ENCODE assay signal across 18 cellular contexts in genomic region chr9:89247431-89248370, GRCh38.
DNase-seq lines count a peak whose midpoint lies in the region; ATAC-seq, FAIRE-seq and TF ChIP-seq lines count a peak whose summit lies in the region.
"Had no signal": no experiment of that assay in that cellular context is flagged by ENCODE, and none has a peak within 500 bp of the region (broad histone marks: within the 10 kb centered on the region; RNA-seq: fewer than 3 reads in every experiment).

No MANE protein-coding gene starts in this region.

- no peak overlapping the region for H3K4me3 ChIP-seq in IMR-90 (ENCODE audit: insufficient read depth, low read depth, low read length)
- no peak overlapping the region for H3K4me3 ChIP-seq in smooth muscle cell
- H3K4me3 ChIP-seq: BLaER1, upper lobe of left lung had no signal

- in situ Hi-C loops in IMR-90 (cut with MboI; ENCODE audit: low sequenced_read_pairs) = no loop called here

- H3K4me1 Mint-ChIP-seq in chondrocyte (ENCODE audit: low read depth) = peaks cover 6% of the 10 kb centered on the region
- H3K4me1 Mint-ChIP-seq: IgD-negative memory B cell had no signal

- H3F3A ChIP-seq in smooth muscle cell (ENCODE audit: low read depth) = no peaks in the 10 kb centered on the region

- no peak for TF ChIP-seq RAD21 in IMR-90 (IDR thresholded peaks at IDR 0.05; ENCODE audit: low read length)

- H3K27me3 Mint-ChIP-seq in chondrocyte (ENCODE audit: low read depth) = peaks cover 2% of the 10 kb centered on the region
- H3K27me3 Mint-ChIP-seq: IgD-negative memory B cell had no signal

- no peak overlapping the region for H3K4ac ChIP-seq in IMR-90 (ENCODE audit: low read depth, low read length)

- no CpG with 5 or more reads among the region's 4 CpGs for WGBS in IMR-90 (ENCODE audit: extremely low coverage in 2 of 2, insufficient read length in 1 of 2), 2 experiments
- WGBS in smooth muscle cell (ENCODE audit: low lambda C conversion rate) = 45% methylated on average over 4 of the region's 4 CpGs

- peak; percentile 57 for FAIRE-seq in colon (lab: Jason Lieb, UNC)
- FAIRE-seq: endometrium, GM12892 had no signal

- H3K4me3 Mint-ChIP-seq in chondrocyte (ENCODE audit: unreplicated experiment) = no peak overlapping the region
- H3K4me3 Mint-ChIP-seq: IgD-negative memory B cell had no signal

- H3K27ac ChIP-seq in IMR-90 (ENCODE audit: insufficient read depth, low read length) (no peak overlapping the region; the same call in 1 of the 2 replicates), smooth muscle cell (ENCODE audit: low read depth) (peak overlapping the region; percentile 48)
- H3K27ac ChIP-seq: BLaER1, upper lobe of left lung had no signal

- no peaks in the 10 kb centered on the region for H4K20me1 ChIP-seq in IMR-90 (ENCODE audit: insufficient read depth, low read length)
- no peaks in the 10 kb centered on the region for H4K20me1 ChIP-seq in smooth muscle cell (ENCODE audit: low read depth)
- H4K20me1 ChIP-seq: BLaER1 had no signal

- H2BK5ac ChIP-seq in IMR-90 (ENCODE audit: low read depth, low read length, poor library complexity, severe bottlenecking) = no peak overlapping the region

- no peak overlapping the region for H3K14ac ChIP-seq in IMR-90 (replicated peaks; ENCODE audit: low read depth, low read length)

- no peak overlapping the region for H2BK20ac ChIP-seq in IMR-90 (ENCODE audit: low read depth, low read length)

- no peak overlapping the region for H2BK120ac ChIP-seq in IMR-90 (ENCODE audit: low read depth, low read length)

- no peaks in the 10 kb centered on the region for H3K9me1 ChIP-seq in IMR-90 (ENCODE audit: insufficient read depth, low read length)

- peak; percentile 72 for ATAC-seq in IMR-90 (ENCODE audit: low read depth)
- ATAC-seq in GM19035 (IDR thresholded peaks at IDR 0.05; ENCODE audit: unreplicated experiment) = no peak
- ATAC-seq in HG02763 (IDR thresholded peaks at IDR 0.05; ENCODE audit: unreplicated experiment) = no peak

- no peak overlapping the region for H3K27ac Mint-ChIP-seq in chondrocyte (ENCODE audit: unreplicated experiment)
- H3K27ac Mint-ChIP-seq: IgD-negative memory B cell had no signal

- H2AFZ ChIP-seq in IMR-90 (replicated peaks; ENCODE audit: low read length, poor library complexity) (no peak overlapping the region), smooth muscle cell (ENCODE audit: low read depth) (no peak overlapping the region)

- POLR2A ChIA-PET in IMR-90 (lab: Charles Lee; ENCODE audit: unreplicated experiment) = no interaction called here

- H3K4me2 ChIP-seq in IMR-90 (ENCODE audit: low read depth, low read length) (peak overlapping the region; percentile 27; the same call in 1 of the 2 replicates), smooth muscle cell (no peak overlapping the region)

- H4K8ac ChIP-seq in IMR-90 (ENCODE audit: low read depth in 2 of 2, low read length in 2 of 2) = no peak overlapping the region

- H3K9me3 ChIP-seq in IMR-90 (ENCODE audit: control insufficient read depth, insufficient read depth, low read length) (peaks cover 1% of the 10 kb centered on the region; the same call in 1 of the 2 replicates), smooth muscle cell (replicated peaks; ENCODE audit: low read depth) (no peaks in the 10 kb centered on the region)

- no peak for TF ChIP-seq POLR2A in IMR-90 (IDR thresholded peaks at IDR 0.05; ENCODE audit: low read depth, low read length)

- DNase-seq in IMR-90 = peak; percentile 15
- peak; percentile 50 for DNase-seq in iris pigment epithelial cell (ENCODE audit: low read depth)
- DNase-seq in smooth muscle cell (lab: John Stamatoyannopoulos, UW; ENCODE audit: unreplicated experiment) = no peak
- no peak for DNase-seq in chondrocyte (ENCODE audit: low spot score)
- DNase-seq: activated naive CD4-positive, alpha-beta T cell; EL; hippocampal formation; midbrain; NCI-H1105; NCI-H226; upper lobe of left lung had no signal

- intact Hi-C loops in IMR-90 (cut with micrococcal nuclease) = no loop called here

- H3K23ac ChIP-seq in IMR-90 (ENCODE audit: low read depth, low read length) = no peak overlapping the region

- dilution Hi-C loops in IMR-90 (cut with HindIII; ENCODE audit: low sequenced_read_pairs, unreplicated experiment) = no loop called here

- H3K36me3 Mint-ChIP-seq in chondrocyte (ENCODE audit: low read depth) = no peaks in the 10 kb centered on the region
- H3K36me3 Mint-ChIP-seq: IgD-negative memory B cell had no signal

- H2AK5ac ChIP-seq in IMR-90 (ENCODE audit: low read depth, low read length) = no peak overlapping the region

- H3K27me3 ChIP-seq in IMR-90 (ENCODE audit: control insufficient read depth, insufficient read depth, low read length) (peaks cover 3% of the 10 kb centered on the region), smooth muscle cell (ENCODE audit: low read depth) (no peaks in the 10 kb centered on the region)
- H3K27me3 ChIP-seq: BLaER1, upper lobe of left lung had no signal

- no peaks in the 10 kb centered on the region for H3K79me2 ChIP-seq in smooth muscle cell (ENCODE audit: low read depth)

- no peak overlapping the region for H4K91ac ChIP-seq in IMR-90 (ENCODE audit: insufficient read depth, low read depth, low read length)

- peaks cover 6% of the 10 kb centered on the region for H3K9me3 Mint-ChIP-seq in chondrocyte (ENCODE audit: low read depth)

- CTCF ChIA-PET in IMR-90 (lab: Yijun Ruan, JAX) = no interaction called here

- H3K56ac ChIP-seq in IMR-90 (ENCODE audit: extremely low read depth, insufficient read depth, low read length) = no peak overlapping the region

- no peak overlapping the region for H4K5ac ChIP-seq in IMR-90 (ENCODE audit: low read depth, low read length)

- peaks cover 3% of the 10 kb centered on the region; the same call in 1 of the 2 replicates for H3K4me1 ChIP-seq in IMR-90 (ENCODE audit: control insufficient read depth, insufficient read depth, low read length)
- peaks cover 11% of the 10 kb centered on the region for H3K4me1 ChIP-seq in smooth muscle cell (ENCODE audit: low read depth)

- H3K36me3 ChIP-seq in IMR-90 (ENCODE audit: control insufficient read depth, insufficient read depth, low read length) = no peaks in the 10 kb centered on the region
- H3K36me3 ChIP-seq in smooth muscle cell (ENCODE audit: low read depth) = no peaks in the 10 kb centered on the region
- H3K36me3 ChIP-seq: BLaER1, upper lobe of left lung had no signal

- no peak overlapping the region for H2BK15ac ChIP-seq in IMR-90 (ENCODE audit: low read depth, low read length)

- H2AK9ac ChIP-seq in IMR-90 (replicated peaks; ENCODE audit: low read depth, low read length, poor library complexity) = no peak overlapping the region

- no peak overlapping the region; the same call in 1 of the 2 replicates for H3K18ac ChIP-seq in IMR-90 (ENCODE audit: low read depth, low read length)

- H3K79me1 ChIP-seq in IMR-90 (ENCODE audit: low read depth in 1 of 2, low read length in 2 of 2) = no peaks in the 10 kb centered on the region

- H3K9ac ChIP-seq in IMR-90 (ENCODE audit: low read depth, low read length) (no peak overlapping the region), smooth muscle cell (ENCODE audit: low read depth) (no peak overlapping the region)
- H3K9ac ChIP-seq: BLaER1 had no signal

- BruUV-seq in IMR-90 (replicated peaks; lab: Mats Ljungman, UMichigan) = no TSS peak

- no peak for TF ChIP-seq CTCF in IMR-90 (conservative IDR thresholded peaks at IDR 0.05; ENCODE audit: low read depth, low read length)
- TF ChIP-seq CTCF in smooth muscle cell (IDR thresholded peaks at IDR 0.05; ENCODE audit: borderline replicate concordance, insufficient read depth, poor library complexity, severe bottlenecking) = no peak
- TF ChIP-seq CTCF in chondrocyte (IDR thresholded peaks at IDR 0.05) = no peak

TF ChIP-seq in IMR-90, 13 proteins besides CTCF, POLR2A, EP300 and RAD21:
- TF ChIP-seq USF2 (IDR thresholded peaks at IDR 0.05; ENCODE audit: low read depth, low read length) = no peak
- TF ChIP-seq FOS (IDR thresholded peaks at IDR 0.05; ENCODE audit: low read depth, low read length) = no peak
- no peak for TF ChIP-seq CHD1 (IDR thresholded peaks at IDR 0.05; ENCODE audit: low read depth, low read length)
- no peak for TF ChIP-seq CEBPB (IDR thresholded peaks at IDR 0.05; ENCODE audit: low read depth, low read length)
- no peak for TF ChIP-seq ELK1 (IDR thresholded peaks at IDR 0.05; ENCODE audit: borderline replicate concordance, low read depth, low read length)
- TF ChIP-seq MAFK (IDR thresholded peaks at IDR 0.05; ENCODE audit: low read depth, low read length) = no peak
- TF ChIP-seq NFE2L2 (IDR thresholded peaks at IDR 0.05; ENCODE audit: low read depth, low read length) = no peak

Comparison
In these comparisons a context has a peak if more than half of its experiments do, and no peak if none do; other contexts are left out.
1. DNase-seq: peak in IMR-90 (single experiment) and iris pigment epithelial cell (single experiment); none in smooth muscle cell (single experiment) and chondrocyte (single experiment).